20 cellular contexts compared by ENCODE assay signal in genomic region chr17:58913971-58914769, GRCh38.
DNase-seq lines count a peak whose midpoint lies in the region; ATAC-seq, FAIRE-seq and TF ChIP-seq lines count a peak whose summit lies in the region.
"Had no signal": no experiment of that assay in that cellular context is flagged by ENCODE, and none has a peak within 500 bp of the region (broad histone marks: within the 10 kb centered on the region; RNA-seq: fewer than 3 reads in every experiment).

No MANE protein-coding gene starts in this region.

- POLR2A ChIA-PET in HCT116 (lab: Charles Lee): no interaction called here

- no peaks in the 10 kb centered on the region for H3K9me2 ChIP-seq in HCT116 (ENCODE audit: insufficient read depth)

- TF ChIP-seq RAD21 in HCT116 (IDR thresholded peaks at IDR 0.05; ENCODE audit: low read depth): no peak

- WGBS in suprapubic skin: 54% methylated on average over 2 of the region's 2 CpGs

- CTCF ChIA-PET in HCT116 (lab: Charles Lee): no interaction called here

- BruUV-seq in HCT116 (replicated peaks; lab: Mats Ljungman, UMichigan): no TSS peak

- DNase-seq in AG09309 (ENCODE audit: low read depth) (peak; percentile 14), HCT116 (ENCODE audit: low read depth, low spot score) (no peak), bronchial epithelial cell (ENCODE audit: low read depth) (peak; percentile 57), left lobe of liver (ENCODE audit: low spot score) (no peak), NCI-H2227 (lab: John Stamatoyannopoulos, UW; ENCODE audit: unreplicated experiment) (no peak), suprapubic skin (ENCODE audit: low spot score in 2 of 2) (no peak), NCI-H1417 treated with DMSO at 0.1 percent for 48 hours (lab: John Stamatoyannopoulos, UW) (no peak)
- DNase-seq: activated effector memory CD4-positive, alpha-beta T cell treated with anti-CD3 and anti-CD28 coated beads, Interleukin-2, amount 50 U/mL, for 16 hours; C1 segment of cervical spinal cord; DMS79 treated with DMSO at 0.1 percent for 48 hours; KBM-7; NCI-H146; NCI-H524 treated with DMSO at 0.1 percent for 48 hours; nucleus accumbens; sigmoid colon; stimulated activated CD4-positive, alpha-beta T cell treated with anti-CD3 and anti-CD28 coated beads, Interleukin-4, amount 100 ng/mL, for 4 hours; T-cell had no signal

- H2AFZ ChIP-seq in HCT116 (ENCODE audit: low read depth, low read length, poor library complexity, severe bottlenecking): no peak overlapping the region

- H3K9me3 ChIP-seq in HCT116 (ENCODE audit: control insufficient read depth in 1 of 2, insufficient read depth in 1 of 2, low read depth in 1 of 2, low read length in 2 of 2) (peaks cover 10 to 21% of the 10 kb centered on the region in 2 experiments), suprapubic skin (peaks cover 3% of the 10 kb centered on the region)

- TF ChIP-seq EP300 in suprapubic skin (IDR thresholded peaks at IDR 0.05): no peak

- RAD21 ChIA-PET in HCT116 (lab: Charles Lee; ENCODE audit: low non-redundant PET in 1 of 2, low total read pairs in 2 of 2, uncharacterized antibody in 2 of 2, unreplicated experiment in 2 of 2): no interaction called here

- intact Hi-C loops in HCT116 (cut with micrococcal nuclease): no loop called here

- H3K4me2 ChIP-seq in HCT116 (ENCODE audit: low read length): no peak overlapping the region

- FAIRE-seq in bronchial epithelial cell (lab: Jason Lieb, UNC): no peak
- FAIRE-seq: RCC 7860 had no signal

- H3K27ac ChIP-seq in HCT116 (ENCODE audit: low read depth, low read length): no peak overlapping the region
- H3K27ac ChIP-seq in suprapubic skin: no peak overlapping the region
- H3K27ac ChIP-seq: sigmoid colon had no signal

- H3K36me3 ChIP-seq in HCT116 (ENCODE audit: control insufficient read depth in 1 of 2, insufficient read depth in 2 of 2, low read length in 2 of 2): no peaks in the 10 kb centered on the region
- no peaks in the 10 kb centered on the region for H3K36me3 ChIP-seq in bronchial epithelial cell (ENCODE audit: control insufficient read depth, insufficient read depth, low read length)
- H3K36me3 ChIP-seq in suprapubic skin: no peaks in the 10 kb centered on the region
- H3K36me3 ChIP-seq: HAP-1, sigmoid colon had no signal

- TF ChIP-seq CTCF in AG09309 (IDR thresholded peaks at IDR 0.05; ENCODE audit: control insufficient read depth, insufficient read depth, low read depth, low read length, missing control alignments) (no peak), HCT116 (IDR thresholded peaks at IDR 0.05 in 2 of 3, conservative IDR thresholded peaks at IDR 0.05 in 1 of 3; ENCODE audit: borderline replicate concordance in 1 of 3, insufficient read depth in 1 of 3, low read depth in 2 of 3, low read length in 2 of 3) (no peak), bronchial epithelial cell (IDR thresholded peaks at IDR 0.05; ENCODE audit: insufficient read depth, low read length, severe bottlenecking) (no peak), suprapubic skin (IDR thresholded peaks at IDR 0.05) (no peak)

- no peak for TF ChIP-seq POLR2A in HCT116 (IDR thresholded peaks at IDR 0.05; ENCODE audit: borderline replicate concordance, extremely low read depth, insufficient read depth, insufficient read length)
- TF ChIP-seq POLR2A in suprapubic skin (IDR thresholded peaks at IDR 0.05): no peak

- ATAC-seq in HCT116: no peak
- peak; percentile 82 for ATAC-seq in left lobe of liver
- no peak for ATAC-seq in HG03175 (IDR thresholded peaks at IDR 0.05; ENCODE audit: unreplicated experiment)
- ATAC-seq: T-cell had no signal

- H3K27me3 ChIP-seq in HCT116 (ENCODE audit: insufficient read depth, low read length) (no peaks in the 10 kb centered on the region), bronchial epithelial cell (ENCODE audit: control insufficient read depth, insufficient read depth, low read length) (no peaks in the 10 kb centered on the region), suprapubic skin (no peaks in the 10 kb centered on the region)
- H3K27me3 ChIP-seq: sigmoid colon had no signal

- H3K79me2 ChIP-seq in HCT116 (ENCODE audit: insufficient read depth, low read length): no peaks in the 10 kb centered on the region

- no peak overlapping the region for H3K4me3 ChIP-seq in AG09309 (ENCODE audit: control insufficient read depth, low read depth, low read length)
- no peak overlapping the region for H3K4me3 ChIP-seq in HCT116 (replicated peaks in 1 of 2; ENCODE audit: low read depth in 1 of 2, low read length in 2 of 2)
- no peak overlapping the region for H3K4me3 ChIP-seq in bronchial epithelial cell (ENCODE audit: low read depth, low read length)
- no peak overlapping the region for H3K4me3 ChIP-seq in suprapubic skin
- H3K4me3 ChIP-seq: HAP-1, sigmoid colon had no signal

- no peaks in the 10 kb centered on the region for H4K20me1 ChIP-seq in HCT116 (ENCODE audit: insufficient read depth)

- H3K9ac ChIP-seq in HCT116 (ENCODE audit: low read length): no peak overlapping the region

- H3K4me1 ChIP-seq in HCT116 (ENCODE audit: control insufficient read depth in 1 of 2, insufficient read depth in 2 of 2, low read length in 2 of 2): no peaks in the 10 kb centered on the region
- H3K4me1 ChIP-seq in suprapubic skin: no peaks in the 10 kb centered on the region
- H3K4me1 ChIP-seq: sigmoid colon had no signal

TF ChIP-seq in HCT116, 20 proteins besides CTCF, POLR2A, EP300 and RAD21 (continues in another document):
- no peak for TF ChIP-seq MAX (IDR thresholded peaks at IDR 0.05)
- TF ChIP-seq JUND (IDR thresholded peaks at IDR 0.05): peak; percentile 10; the same call in 1 of the 2 replicates
- TF ChIP-seq ZNF274 (IDR thresholded peaks at IDR 0.05; ENCODE audit: low read depth, low read length): no peak
- TF ChIP-seq POLR2AphosphoS5 (IDR thresholded peaks at IDR 0.05; ENCODE audit: low read depth, low read length): no peak
- TF ChIP-seq TCF7L2 (IDR thresholded peaks at IDR 0.05; ENCODE audit: borderline replicate concordance, extremely low read depth, insufficient read depth, insufficient read length): no peak
- TF ChIP-seq EZH2 (IDR thresholded peaks at IDR 0.05): no peak
- peak; percentile 2; the same call in 1 of the 2 replicates for TF ChIP-seq ATF3 (IDR thresholded peaks at IDR 0.05)
- TF ChIP-seq YY1 (IDR thresholded peaks at IDR 0.05; ENCODE audit: extremely low read depth, insufficient replicate concordance, low read depth, low read length): no peak
- no peak for TF ChIP-seq EZH2phosphoT487 (IDR thresholded peaks at IDR 0.05; ENCODE audit: borderline replicate concordance)
- TF ChIP-seq REST (IDR thresholded peaks at IDR 0.05; ENCODE audit: low read depth): no peak
- no peak for TF ChIP-seq CBX3 (IDR thresholded peaks at IDR 0.05; ENCODE audit: low read depth)
- no peak for TF ChIP-seq ZBTB33 (IDR thresholded peaks at IDR 0.05; ENCODE audit: extremely low read depth, insufficient replicate concordance, low read length)
- no peak for TF ChIP-seq FOSL1 (IDR thresholded peaks at IDR 0.05; ENCODE audit: low read depth)
- TF ChIP-seq EGR1 (IDR thresholded peaks at IDR 0.05; ENCODE audit: low read depth): no peak
- TF ChIP-seq CEBPB (IDR thresholded peaks at IDR 0.05; ENCODE audit: low read depth): peak; percentile 75
- no peak for TF ChIP-seq ZFX (IDR thresholded peaks at IDR 0.05)
- no peak for TF ChIP-seq ELF1 (IDR thresholded peaks at IDR 0.05; ENCODE audit: borderline replicate concordance, low read depth)

Comparison
In these comparisons a context has a peak if more than half of its experiments do, and no peak if none do; other contexts are left out.
1. DNase-seq: peak in AG09309 (single experiment) and bronchial epithelial cell (single experiment); none in HCT116 (single experiment), left lobe of liver (single experiment), NCI-H2227 (single experiment), suprapubic skin (0 of 2) and NCI-H1417 treated with DMSO at 0.1 percent for 48 hours (single experiment).